11 cellular contexts compared by ENCODE assay signal in the genomic region with DNA sequence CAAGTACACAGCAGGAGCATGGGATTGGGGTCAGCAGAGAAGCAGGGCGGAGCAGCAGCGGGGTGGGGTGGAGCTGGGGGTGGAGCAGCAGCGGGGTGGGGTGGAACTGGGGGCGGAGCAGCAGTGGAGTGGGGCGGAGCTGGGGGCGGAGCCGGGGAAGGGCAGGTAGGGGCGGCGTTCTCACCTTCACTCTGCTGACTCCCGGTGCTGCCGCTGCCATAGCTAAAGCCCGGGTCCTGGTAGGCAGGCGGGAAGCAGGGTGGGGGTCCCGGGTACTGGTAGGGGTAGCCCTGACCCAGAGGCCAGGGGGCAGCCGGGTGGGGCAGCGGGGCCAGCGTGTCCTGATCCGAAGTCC. TPM values are rescaled to one million over a fixed set of nuclear protein-coding genes. Genes with fewer than 3 reads are reported as not detected.
DNase-seq lines count a peak whose midpoint lies in the region; ATAC-seq and TF ChIP-seq lines count a peak whose summit lies in the region.
"Had no signal": no experiment of that assay in that cellular context is flagged by ENCODE, and none has a peak within 500 bp of the region (broad histone marks: within the 10 kb centered on the region; RNA-seq: fewer than 3 reads in every experiment).

No MANE protein-coding gene starts in this region.

- no peaks in the 10 kb centered on the region for H3K4me1 ChIP-seq in upper lobe of right lung
- H3K4me1 ChIP-seq in hepatocyte (ENCODE audit: insufficient read depth) = no peaks in the 10 kb centered on the region

- peaks cover 2% of the 10 kb centered on the region for H3K79me2 ChIP-seq in hepatocyte

- intact Hi-C loops in upper lobe of right lung (cut with DNase I) = no loop called here

- no peak overlapping the region for H2AFZ ChIP-seq in hepatocyte

- ATAC-seq in upper lobe of right lung (peak; percentile 36), GM19328 (IDR thresholded peaks at IDR 0.05; ENCODE audit: unreplicated experiment) (no peak), HG03457 (IDR thresholded peaks at IDR 0.05; ENCODE audit: unreplicated experiment) (no peak)

- H3K9me3 ChIP-seq in upper lobe of right lung (no peaks in the 10 kb centered on the region), hepatocyte (ENCODE audit: low read depth) (no peaks in the 10 kb centered on the region)

- DNase-seq in activated T-cell treated with anti-CD3 and anti-CD28 coated beads for 24 hours (ENCODE audit: low read depth) (peak; percentile 28), activated T-cell treated with anti-CD3 and anti-CD28 coated beads for 4 hours (no peak), germinal center (ENCODE audit: low spot score) (peak; percentile 74), upper lobe of right lung (no peak), hepatocyte (ENCODE audit: low spot score) (no peak)
- DNase-seq in activated CD4-positive, CD25-positive, alpha-beta regulatory T cell treated with anti-CD3 and anti-CD28 coated beads, Interleukin-2, amount 50 U/mL, for 72 hours = peak; percentile 61
- DNase-seq: aorta had no signal

- H3K27ac ChIP-seq in upper lobe of right lung (no peak overlapping the region), hepatocyte (no peak overlapping the region)

- H3K4me3 ChIP-seq in upper lobe of right lung (no peak overlapping the region), hepatocyte (no peak overlapping the region)

- 75% methylated on average over 3 of the region's 18 CpGs for WGBS in hepatocyte (ENCODE audit: low lambda C conversion rate, missing lambda C conversion rate)

- H3K27me3 ChIP-seq in upper lobe of right lung (no peaks in the 10 kb centered on the region), hepatocyte (no peaks in the 10 kb centered on the region)

- H3K36me3 ChIP-seq in upper lobe of right lung (peaks cover 13% of the 10 kb centered on the region), hepatocyte (replicated peaks; ENCODE audit: insufficient read depth, low read depth) (no peaks in the 10 kb centered on the region)

- H4K20me1 ChIP-seq in hepatocyte (ENCODE audit: insufficient read depth, poor library complexity, severe bottlenecking) = no peaks in the 10 kb centered on the region

- TF ChIP-seq CTCF in upper lobe of right lung (IDR thresholded peaks at IDR 0.05) (no peak), hepatocyte (IDR thresholded peaks at IDR 0.05; ENCODE audit: poor library complexity) (no peak)

- no peaks in the 10 kb centered on the region for H3K9me2 ChIP-seq in hepatocyte (replicated peaks; ENCODE audit: insufficient read depth)

- no peak overlapping the region for H3K4me2 ChIP-seq in hepatocyte

RNA-seq across cellular contexts. Expression of gene TAS1R3, which starts 6.7 kb away (rescaled TPM):
- total RNA-seq in upper lobe of right lung (0.32 TPM), hepatocyte (0.17 TPM in 1 of 2 replicates, not detected in the other)
- 0.42 and 1.0 TPM in 2 replicates for polyA plus RNA-seq in hepatocyte
- total RNA-seq: M059J had no signal

RNA-seq across cellular contexts. Expression of gene DVL1, which starts 11.4 kb away (rescaled TPM):
- total RNA-seq in upper lobe of right lung (66.0 TPM), hepatocyte (58.0 and 61.6 TPM in 2 replicates)
- 49.1 and 50.5 TPM in 2 replicates for polyA plus RNA-seq in hepatocyte

RNA-seq across cellular contexts. Expression of gene CPTP, which starts 13.2 kb away (rescaled TPM):
- total RNA-seq in upper lobe of right lung = 20.4 TPM
- 12.8 and 22.9 TPM in 2 replicates for total RNA-seq in hepatocyte
- polyA plus RNA-seq in hepatocyte = 43.2 and 45.6 TPM in 2 replicates

RNA-seq across cellular contexts. Expression of gene INTS11, which starts 13.3 kb away (rescaled TPM):
- total RNA-seq in upper lobe of right lung (81.9 TPM), hepatocyte (72.1 and 80.6 TPM in 2 replicates)
- polyA plus RNA-seq in hepatocyte = 73.7 and 80.4 TPM in 2 replicates

RNA-seq across cellular contexts. Expression of gene MXRA8, which starts 20.6 kb away (rescaled TPM):
- total RNA-seq in upper lobe of right lung (66.3 TPM), hepatocyte (138 and 155 TPM in 2 replicates)
- 242 and 261 TPM in 2 replicates for polyA plus RNA-seq in hepatocyte
- total RNA-seq: natural killer cell treated with Interleukin-12 subunit alpha and Interleukin-12 subunit beta and Interleukin-15 and Interleukin-18, amount 100 ng/mL, for 72 hours had no signal

Comparison
In these comparisons a context has a peak if more than half of its experiments do, and no peak if none do; other contexts are left out.
1. DNase-seq: peak in activated T-cell treated with anti-CD3 and anti-CD28 coated beads for 24 hours (single experiment), activated CD4-positive, CD25-positive, alpha-beta regulatory T cell treated with anti-CD3 and anti-CD28 coated beads, Interleukin-2, amount 50 U/mL, for 72 hours (single experiment) and germinal center (single experiment); none in activated T-cell treated with anti-CD3 and anti-CD28 coated beads for 4 hours (single experiment), upper lobe of right lung (single experiment) and hepatocyte (single experiment).